15 cellular contexts compared by ENCODE assay signal in genomic region chr2:8877332-8877731, GRCh38.
"Had no signal": no experiment of that assay in that cellular context is flagged by ENCODE, and none has a peak within 500 bp of the region (broad histone marks: within the 10 kb centered on the region; RNA-seq: fewer than 3 reads in every experiment).

No MANE protein-coding gene starts in this region.

- H3K4me3 ChIP-seq: esophagus squamous epithelium, gastroesophageal sphincter, psoas muscle, sigmoid colon, skin epidermis, testis, tibial nerve had no signal

- H3K27me3 Mint-ChIP-seq: stimulated activated naive B cell treated with anti-CD40 and anti-IgM and Interleukin-4, amounts not matched to agents 10 μg/mL and 1 μg/mL and 100 μg/mL, for 72 hours; stimulated activated naive CD8-positive, alpha-beta T cell treated with anti-CD3 and anti-CD28 coated beads, Interleukin-15, amount 100 ng/mL, for 72 hours had no signal

- H3K4me1 ChIP-seq: esophagus squamous epithelium, psoas muscle, sigmoid colon, testis had no signal

- H3K9me3 Mint-ChIP-seq: naive thymus-derived CD4-positive, alpha-beta T cell; stimulated activated naive B cell treated with anti-CD40 and anti-IgM and Interleukin-4, amounts not matched to agents 10 μg/mL and 1 μg/mL and 100 μg/mL, for 72 hours; stimulated activated naive CD8-positive, alpha-beta T cell treated with anti-CD3 and anti-CD28 coated beads, Interleukin-15, amount 100 ng/mL, for 72 hours had no signal

- H3K4me3 Mint-ChIP-seq: naive thymus-derived CD4-positive, alpha-beta T cell; stimulated activated naive B cell treated with anti-CD40 and anti-IgM and Interleukin-4, amounts not matched to agents 10 μg/mL and 1 μg/mL and 100 μg/mL, for 72 hours; stimulated activated naive CD8-positive, alpha-beta T cell treated with anti-CD3 and anti-CD28 coated beads, Interleukin-15, amount 100 ng/mL, for 72 hours had no signal

- H3K4me1 Mint-ChIP-seq: naive thymus-derived CD4-positive, alpha-beta T cell; stimulated activated naive CD8-positive, alpha-beta T cell treated with anti-CD3 and anti-CD28 coated beads, Interleukin-15, amount 100 ng/mL, for 72 hours had no signal

- ATAC-seq: gastroesophageal sphincter; naive thymus-derived CD4-positive, alpha-beta T cell; psoas muscle; stimulated activated naive B cell treated with anti-CD40 and anti-IgM and Interleukin-4, amounts not matched to agents 10 μg/mL and 1 μg/mL and 100 μg/mL, for 72 hours; stimulated activated naive CD8-positive, alpha-beta T cell treated with anti-CD3 and anti-CD28 coated beads, Interleukin-15, amount 100 ng/mL, for 72 hours had no signal

- DNase-seq: effector memory CD4-positive, alpha-beta T cell; esophagus squamous epithelium; foreskin fibroblast; naive thymus-derived CD4-positive, alpha-beta T cell; psoas muscle; sigmoid colon; stimulated activated CD4-positive, alpha-beta T cell treated with anti-CD3 and anti-CD28 coated beads, Interleukin-2, amount 100 ng/mL, for 24 hours; stimulated activated CD4-positive, alpha-beta T cell treated with anti-CD3 and anti-CD28 coated beads, Interleukin-4, amount 100 ng/mL, for 4 hours; stimulated activated naive B cell treated with anti-CD40 and anti-IgM and Interleukin-4, amounts not matched to agents 10 μg/mL and 1 μg/mL and 100 μg/mL, for 72 hours; stimulated activated naive CD8-positive, alpha-beta T cell treated with anti-CD3 and anti-CD28 coated beads, Interleukin-15, amount 100 ng/mL, for 72 hours; testis had no signal

- H3K27me3 ChIP-seq: esophagus squamous epithelium, gastroesophageal sphincter, neutrophil, sigmoid colon, testis, tibial nerve had no signal

- H3K9me3 ChIP-seq: esophagus squamous epithelium, gastroesophageal sphincter, neutrophil, psoas muscle, sigmoid colon, testis, tibial nerve had no signal

- H3K27ac ChIP-seq: esophagus squamous epithelium, gastroesophageal sphincter, neutrophil, psoas muscle, sigmoid colon, skin epidermis, testis, tibial nerve had no signal

- H3K27ac Mint-ChIP-seq: naive thymus-derived CD4-positive, alpha-beta T cell; stimulated activated naive B cell treated with anti-CD40 and anti-IgM and Interleukin-4, amounts not matched to agents 10 μg/mL and 1 μg/mL and 100 μg/mL, for 72 hours; stimulated activated naive CD8-positive, alpha-beta T cell treated with anti-CD3 and anti-CD28 coated beads, Interleukin-15, amount 100 ng/mL, for 72 hours had no signal
